In genomic region chr3:153293222-153293621, GRCh38 we compare ENCODE assay signal across 1 cellular context.
A peak's percentile ranks its signal among the peaks of the same experiment; 100 is the strongest.
TF ChIP-seq lines count a peak whose summit lies in the region.

No MANE protein-coding gene starts in this region.

TF ChIP-seq in IMR-90, 13 proteins besides CTCF, POLR2A, EP300 and RAD21:
- peak; percentile 83 for TF ChIP-seq FOS (IDR thresholded peaks at IDR 0.05; ENCODE audit: low read depth, low read length)
- peak; percentile 98 for TF ChIP-seq CEBPB (IDR thresholded peaks at IDR 0.05; ENCODE audit: low read depth, low read length)
- TF ChIP-seq RFX5 (IDR thresholded peaks at IDR 0.05; ENCODE audit: low read depth, low read length): no peak
- TF ChIP-seq ELK1 (IDR thresholded peaks at IDR 0.05; ENCODE audit: borderline replicate concordance, low read depth, low read length): no peak
- no peak for TF ChIP-seq CHD1 (IDR thresholded peaks at IDR 0.05; ENCODE audit: low read depth, low read length)
- TF ChIP-seq RCOR1 (IDR thresholded peaks at IDR 0.05; ENCODE audit: insufficient replicate concordance, low read length): no peak
- peak; percentile 83; the same call in 1 of the 2 replicates for TF ChIP-seq NFE2L2 (IDR thresholded peaks at IDR 0.05; ENCODE audit: low read depth, low read length)
- no peak for TF ChIP-seq BHLHE40 (IDR thresholded peaks at IDR 0.05; ENCODE audit: low read depth, low read length)
- peak; percentile 69 for TF ChIP-seq MAFK (IDR thresholded peaks at IDR 0.05; ENCODE audit: low read depth, low read length)
